8 cellular contexts compared by ENCODE assay signal in genomic region chr16:3690470-3690918, GRCh38. TPM values are rescaled to one million over a fixed set of nuclear protein-coding genes. Genes with fewer than 3 reads are reported as not detected.
DNase-seq lines count a peak whose midpoint lies in the region; ATAC-seq, FAIRE-seq and TF ChIP-seq lines count a peak whose summit lies in the region.

No MANE protein-coding gene starts in this region.

- H4K20me1 ChIP-seq in keratinocyte (ENCODE audit: control insufficient read depth, extremely low read depth, insufficient read depth, low read length) = no peaks in the 10 kb centered on the region

- FAIRE-seq in keratinocyte (lab: Jason Lieb, UNC) = peak; percentile 90

- peak; percentile 58 for DNase-seq in DMS79 treated with DMSO at 0.1 percent for 48 hours (lab: John Stamatoyannopoulos, UW)
- DNase-seq in NCI-H2227 (lab: John Stamatoyannopoulos, UW; ENCODE audit: unreplicated experiment) = peak; percentile 87
- DNase-seq in cardiac fibroblast (ENCODE audit: low read depth in 2 of 2) = peak; percentile 96 to 97
- peak; percentile 56 for DNase-seq in keratinocyte (ENCODE audit: low read depth, low spot score)
- DNase-seq in stimulated activated CD4-positive, alpha-beta T cell treated with anti-CD3 and anti-CD28 coated beads, Interleukin-12 subunit alpha, Interleukin-12 subunit beta, amount 100 ng/mL, for 24 hours (ENCODE audit: low read depth in 2 of 2) = peak; percentile 64 to 75

- TF ChIP-seq CTCF in cardiac fibroblast (IDR thresholded peaks at IDR 0.05; ENCODE audit: low read depth, low read length) (peak; percentile 94), keratinocyte (optimal IDR thresholded peaks at IDR 0.05 in 1 of 3, IDR thresholded peaks at IDR 0.05 in 1 of 3, conservative IDR thresholded peaks at IDR 0.05 in 1 of 3; ENCODE audit: extremely low read depth in 1 of 3, insufficient read depth in 2 of 3, low read length in 3 of 3) (peak; percentile 94 to 97 (median 95))

- no peaks in the 10 kb centered on the region for H3K9me3 ChIP-seq in keratinocyte (ENCODE audit: control insufficient read depth, low read depth, low read length)

- H3K4me1 ChIP-seq in keratinocyte (ENCODE audit: control insufficient read depth, extremely low read depth, insufficient read depth, low read length) = peaks cover 10% of the 10 kb centered on the region

- dilution Hi-C loops in keratinocyte (cut with MboI; ENCODE audit: extremely low pct_ligation_motif_present, low sequenced_read_pairs) = no loop called here

- no peak overlapping the region for H3K27ac ChIP-seq in keratinocyte (ENCODE audit: control insufficient read depth, insufficient read depth, low read length)

- H3K4me2 ChIP-seq in keratinocyte (ENCODE audit: control insufficient read depth, extremely low read depth, insufficient read depth, low read depth, low read length) = peak overlapping the region; percentile 52

- H3K4me3 ChIP-seq in cardiac fibroblast (replicated peaks in 1 of 2; ENCODE audit: low read depth in 2 of 2, low read length in 2 of 2) = peak overlapping the region; percentile 11 to 39
- H3K4me3 ChIP-seq in keratinocyte (ENCODE audit: control insufficient read depth in 2 of 3, extremely low read depth in 1 of 3, insufficient read depth in 2 of 3, low read depth in 1 of 3, low read length in 3 of 3) = peak overlapping the region in 1 of 3 experiments; percentile 41

- H2AFZ ChIP-seq in keratinocyte (ENCODE audit: control insufficient read depth, low read length) = peak overlapping the region; percentile 72

- H3K27me3 ChIP-seq in keratinocyte (ENCODE audit: control insufficient read depth, extremely low read depth, insufficient read depth, low read length) = no peaks in the 10 kb centered on the region

- ATAC-seq in HG02840 (IDR thresholded peaks at IDR 0.05; ENCODE audit: low FRiP score, unreplicated experiment) (peak; percentile 71), GM21390 (IDR thresholded peaks at IDR 0.05; ENCODE audit: unreplicated experiment) (no peak)
- peak; percentile 95 for ATAC-seq in activated CD4-positive, CD25-positive, alpha-beta regulatory T cell treated with anti-CD3 and anti-CD28 coated beads, Interleukin-2, amount 50 U/mL, for 24 hours

- no peaks in the 10 kb centered on the region for H3K9me1 ChIP-seq in keratinocyte (ENCODE audit: control insufficient read depth, extremely low read depth, insufficient read depth, low read length)

- peaks cover 12 to 13% of the 10 kb centered on the region in 2 experiments for H3K36me3 ChIP-seq in keratinocyte (ENCODE audit: control insufficient read depth in 2 of 2, extremely low read depth in 1 of 2, insufficient read depth in 2 of 2, low read length in 2 of 2)

- H3K9ac ChIP-seq in keratinocyte (ENCODE audit: control insufficient read depth, extremely low read depth, insufficient read depth, low read length) = no peak overlapping the region

- peaks cover 4% of the 10 kb centered on the region for H3K79me2 ChIP-seq in keratinocyte (ENCODE audit: control insufficient read depth, insufficient read depth, low read length)

RNA-seq across cellular contexts. Expression of gene TRAP1, which starts 26.8 kb away (rescaled TPM):
- polyA plus RNA-seq in keratinocyte = 92.1 to 136 TPM (median 106 TPM) in 3 replicates
- polyA plus RNA-seq in keratinocyte (2011; ENCODE audit: low read depth) = 69.2 TPM
- polyA plus RNA-seq in keratinocyte (2011; cell fraction: cytosol; rRNA removed) = 70.2 and 76.7 TPM in 2 replicates
- polyA plus RNA-seq in keratinocyte (2011; cell fraction: nucleus; rRNA removed) = 139 and 181 TPM in 2 replicates
- 102 and 104 TPM in 2 replicates for polyA plus RNA-seq in keratinocyte (2012; ENCODE audit: low replicate concordance)
- 150 to 340 TPM (median 154 TPM) in 3 replicates for polyA minus RNA-seq in keratinocyte
- polyA minus RNA-seq in keratinocyte (2011; cell fraction: cytosol; rRNA and poly(A)+ RNA removed) = 71.4 TPM
- 63.1 and 76.1 TPM in 2 replicates for polyA minus RNA-seq in keratinocyte (2011; cell fraction: nucleus; rRNA and poly(A)+ RNA removed)

RNA-seq across cellular contexts. Expression of gene DNASE1, which starts 36.0 kb away (rescaled TPM):
- polyA plus RNA-seq in keratinocyte = 3.0 to 10.8 TPM (median 5.2 TPM) in 3 replicates
- 1.8 TPM for polyA plus RNA-seq in keratinocyte (2011; ENCODE audit: low read depth)
- 3.5 and 4.2 TPM in 2 replicates for polyA plus RNA-seq in keratinocyte (2011; cell fraction: cytosol; rRNA removed)
- polyA plus RNA-seq in keratinocyte (2011; cell fraction: nucleus; rRNA removed) = 25.2 and 30.4 TPM in 2 replicates
- 3.6 and 3.9 TPM in 2 replicates for polyA plus RNA-seq in keratinocyte (2012; ENCODE audit: low replicate concordance)
- polyA minus RNA-seq in keratinocyte = 10.5 to 15.3 TPM (median 11.6 TPM) in 3 replicates
- polyA minus RNA-seq in keratinocyte (2011; cell fraction: cytosol; rRNA and poly(A)+ RNA removed) = 3.3 TPM
- polyA minus RNA-seq in keratinocyte (2011; cell fraction: nucleus; rRNA and poly(A)+ RNA removed) = 16.7 and 21.8 TPM in 2 replicates
